ENCODE assay signal across 1 cellular context in genomic region chr4:99844048-99844447, GRCh38.
TF ChIP-seq lines count a peak whose summit lies in the region.

No MANE protein-coding gene starts in this region.

TF ChIP-seq in WTC11, 78 proteins besides CTCF, POLR2A, EP300 and RAD21 (continued from another document):
- TF ChIP-seq ZNF425 (CRISPR knock-in tag; conservative IDR thresholded peaks at IDR 0.05) (no peak), FOXP4 (CRISPR knock-in tag; IDR thresholded peaks at IDR 0.05) (no peak), ERG (CRISPR knock-in tag; IDR thresholded peaks at IDR 0.05) (no peak), FOXP1 (CRISPR knock-in tag; IDR thresholded peaks at IDR 0.05; ENCODE audit: borderline replicate concordance) (no peak), ZNF396 (CRISPR knock-in tag; IDR thresholded peaks at IDR 0.05; ENCODE audit: borderline replicate concordance) (no peak), TEAD4 (CRISPR knock-in tag; IDR thresholded peaks at IDR 0.05) (no peak), SMAD3 (CRISPR knock-in tag; IDR thresholded peaks at IDR 0.05; ENCODE audit: borderline replicate concordance) (no peak), ZBTB43 (CRISPR knock-in tag; IDR thresholded peaks at IDR 0.05) (no peak), MLX (CRISPR knock-in tag; IDR thresholded peaks at IDR 0.05) (no peak)
TF ChIP-seq in WTC11: peak in this region for 0.
